Comparison of ENCODE assay signal across 1 cellular context in the genomic region with DNA sequence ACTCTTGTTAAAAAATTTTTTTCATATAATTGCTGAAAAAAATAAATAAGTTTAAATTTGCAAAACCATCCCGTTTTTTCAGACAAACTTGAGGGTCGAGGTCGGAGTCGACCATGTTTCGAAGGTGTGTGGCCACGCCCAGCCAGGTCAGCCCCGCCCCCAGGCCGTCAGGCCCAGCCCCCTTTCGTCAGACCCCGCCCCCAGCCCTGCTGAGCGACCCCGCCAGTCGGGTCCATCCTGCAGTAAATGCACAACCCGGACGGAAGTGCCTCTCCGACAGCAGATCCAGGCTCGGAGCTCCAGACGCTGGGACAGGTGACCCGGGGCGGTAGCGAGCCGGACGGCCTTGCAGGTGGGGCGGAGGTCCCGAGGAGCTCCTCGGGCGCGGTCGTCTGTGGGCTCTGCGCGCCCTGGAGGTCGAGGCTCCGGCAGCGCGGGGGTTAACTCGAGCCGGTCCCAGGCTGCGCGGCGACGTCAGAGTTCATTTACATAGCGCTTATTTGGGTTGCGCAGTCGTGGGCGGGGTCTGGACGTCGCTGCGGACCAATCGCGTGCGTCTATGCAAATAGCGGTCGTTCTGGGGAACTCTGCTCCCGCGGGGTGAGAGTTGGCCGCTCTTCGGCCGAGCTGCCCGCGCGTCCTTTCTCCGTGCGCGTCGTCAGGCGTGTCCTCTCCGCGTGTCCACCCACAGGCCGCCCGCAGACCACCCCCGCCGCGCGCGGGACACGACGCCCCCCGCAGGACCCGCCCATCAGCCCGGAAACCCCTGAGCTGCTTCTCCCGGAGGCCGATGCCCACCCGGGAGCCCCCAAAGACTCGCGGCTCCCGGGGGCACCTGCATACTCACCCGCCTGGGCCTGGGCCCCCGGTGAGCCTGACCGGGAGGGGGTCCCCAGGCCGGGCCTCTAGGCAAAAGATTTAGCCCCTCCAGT.
TF ChIP-seq lines count a peak whose summit lies in the region.

A gene with protein sequence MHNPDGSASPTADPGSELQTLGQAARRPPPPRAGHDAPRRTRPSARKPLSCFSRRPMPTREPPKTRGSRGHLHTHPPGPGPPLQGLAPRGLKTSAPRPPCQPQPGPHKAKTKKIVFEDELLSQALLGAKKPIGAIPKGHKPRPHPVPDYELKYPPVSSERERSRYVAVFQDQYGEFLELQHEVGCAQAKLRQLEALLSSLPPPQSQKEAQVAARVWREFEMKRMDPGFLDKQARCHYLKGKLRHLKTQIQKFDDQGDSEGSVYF (plus strand): TSS at position 225 of the 932 bp plus-strand sequence. CDS start 22 bp downstream, at position 247.

TF ChIP-seq in HepG2, 621 proteins besides CTCF, POLR2A, EP300 and RAD21 (continued from another document and continues in another):
- TF ChIP-seq, protein P1, sequence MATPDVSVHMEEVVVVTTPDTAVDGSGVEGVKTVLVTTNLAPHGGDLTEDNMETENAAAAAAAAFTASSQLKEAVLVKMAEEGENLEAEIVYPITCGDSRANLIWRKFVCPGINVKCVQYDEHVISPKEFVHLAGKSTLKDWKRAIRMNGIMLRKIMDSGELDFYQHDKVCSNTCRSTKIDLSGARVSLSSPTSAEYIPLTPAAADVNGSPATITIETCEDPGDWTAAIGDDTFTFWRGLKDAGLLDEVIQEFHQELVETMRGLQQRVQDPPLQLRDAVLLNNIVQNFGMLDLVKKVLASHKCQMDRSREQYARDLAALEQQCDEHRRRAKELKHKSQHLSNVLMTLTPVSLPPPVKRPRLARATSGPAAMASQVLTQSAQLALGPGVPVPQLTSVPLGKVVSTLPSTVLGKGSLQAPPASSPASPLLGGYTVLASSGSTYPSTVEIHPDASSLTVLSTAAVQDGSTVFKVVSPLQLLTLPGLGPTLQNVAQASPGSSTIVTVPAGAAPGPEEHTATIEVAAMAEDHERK (CRISPR knock-in tag; IDR thresholded peaks at IDR 0.05; ENCODE audit: low read depth): no peak
- TF ChIP-seq ZSCAN21 (CRISPR knock-in tag; IDR thresholded peaks at IDR 0.05; ENCODE audit: borderline replicate concordance): no peak; the same call in 1 of the 2 replicates
- peak; percentile 58; the same call in 1 of the 2 replicates for TF ChIP-seq NFKB2 (CRISPR knock-in tag; IDR thresholded peaks at IDR 0.05; ENCODE audit: borderline replicate concordance)
- TF ChIP-seq, protein P2, sequence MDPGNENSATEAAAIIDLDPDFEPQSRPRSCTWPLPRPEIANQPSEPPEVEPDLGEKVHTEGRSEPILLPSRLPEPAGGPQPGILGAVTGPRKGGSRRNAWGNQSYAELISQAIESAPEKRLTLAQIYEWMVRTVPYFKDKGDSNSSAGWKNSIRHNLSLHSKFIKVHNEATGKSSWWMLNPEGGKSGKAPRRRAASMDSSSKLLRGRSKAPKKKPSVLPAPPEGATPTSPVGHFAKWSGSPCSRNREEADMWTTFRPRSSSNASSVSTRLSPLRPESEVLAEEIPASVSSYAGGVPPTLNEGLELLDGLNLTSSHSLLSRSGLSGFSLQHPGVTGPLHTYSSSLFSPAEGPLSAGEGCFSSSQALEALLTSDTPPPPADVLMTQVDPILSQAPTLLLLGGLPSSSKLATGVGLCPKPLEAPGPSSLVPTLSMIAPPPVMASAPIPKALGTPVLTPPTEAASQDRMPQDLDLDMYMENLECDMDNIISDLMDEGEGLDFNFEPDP (CRISPR knock-in tag; conservative IDR thresholded peaks at IDR 0.05): no peak
- TF ChIP-seq KLF9 (CRISPR knock-in tag; IDR thresholded peaks at IDR 0.05; ENCODE audit: low read depth): no peak
- no peak for TF ChIP-seq ZFP36L2 (CRISPR knock-in tag; IDR thresholded peaks at IDR 0.05)
- peak; percentile 77; the same call in 1 of the 2 replicates for TF ChIP-seq KLF15 (CRISPR knock-in tag; IDR thresholded peaks at IDR 0.05; ENCODE audit: borderline replicate concordance)
- TF ChIP-seq, protein P3, sequence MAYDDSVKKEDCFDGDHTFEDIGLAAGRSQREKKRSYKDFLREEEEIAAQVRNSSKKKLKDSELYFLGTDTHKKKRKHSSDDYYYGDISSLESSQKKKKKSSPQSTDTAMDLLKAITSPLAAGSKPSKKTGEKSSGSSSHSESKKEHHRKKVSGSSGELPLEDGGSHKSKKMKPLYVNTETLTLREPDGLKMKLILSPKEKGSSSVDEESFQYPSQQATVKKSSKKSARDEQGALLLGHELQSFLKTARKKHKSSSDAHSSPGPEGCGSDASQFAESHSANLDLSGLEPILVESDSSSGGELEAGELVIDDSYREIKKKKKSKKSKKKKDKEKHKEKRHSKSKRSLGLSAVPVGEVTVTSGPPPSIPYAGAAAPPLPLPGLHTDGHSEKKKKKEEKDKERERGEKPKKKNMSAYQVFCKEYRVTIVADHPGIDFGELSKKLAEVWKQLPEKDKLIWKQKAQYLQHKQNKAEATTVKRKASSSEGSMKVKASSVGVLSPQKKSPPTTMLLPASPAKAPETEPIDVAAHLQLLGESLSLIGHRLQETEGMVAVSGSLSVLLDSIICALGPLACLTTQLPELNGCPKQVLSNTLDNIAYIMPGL (CRISPR knock-in tag; IDR thresholded peaks at IDR 0.05; ENCODE audit: borderline replicate concordance in 1 of 2, low read depth in 1 of 2): peak; percentile 57 to 62; a peak in 3 of 4 replicates
- TF ChIP-seq, protein P4, sequence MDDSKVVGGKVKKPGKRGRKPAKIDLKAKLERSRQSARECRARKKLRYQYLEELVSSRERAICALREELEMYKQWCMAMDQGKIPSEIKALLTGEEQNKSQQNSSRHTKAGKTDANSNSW (CRISPR knock-in tag; IDR thresholded peaks at IDR 0.05; ENCODE audit: borderline replicate concordance): 0 out of 2 replicates have a peak, but pooled peaks have one; percentile 16
- TF ChIP-seq KAT8 (CRISPR knock-in tag; IDR thresholded peaks at IDR 0.05): peak; percentile 45
- no peak for TF ChIP-seq TEAD3 (CRISPR knock-in tag; optimal IDR thresholded peaks at IDR 0.05; ENCODE audit: borderline replicate concordance)
- peak; percentile 64; the same call in 1 of the 2 replicates for TF ChIP-seq ZNF232 (CRISPR knock-in tag; IDR thresholded peaks at IDR 0.05; ENCODE audit: borderline replicate concordance)
- TF ChIP-seq, protein P5, sequence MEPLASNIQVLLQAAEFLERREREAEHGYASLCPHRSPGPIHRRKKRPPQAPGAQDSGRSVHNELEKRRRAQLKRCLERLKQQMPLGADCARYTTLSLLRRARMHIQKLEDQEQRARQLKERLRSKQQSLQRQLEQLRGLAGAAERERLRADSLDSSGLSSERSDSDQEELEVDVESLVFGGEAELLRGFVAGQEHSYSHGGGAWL (CRISPR knock-in tag; IDR thresholded peaks at IDR 0.05): peak; percentile 67
- TF ChIP-seq MYNN (CRISPR knock-in tag; IDR thresholded peaks at IDR 0.05; ENCODE audit: low read depth): 0 out of 2 replicates have a peak, but pooled peaks have one; percentile 15
- TF ChIP-seq ZNF841 (CRISPR knock-in tag; IDR thresholded peaks at IDR 0.05; ENCODE audit: borderline replicate concordance): peak; percentile 54; the same call in 1 of the 2 replicates
- no peak for TF ChIP-seq ZFP1 (CRISPR knock-in tag; IDR thresholded peaks at IDR 0.05)
- TF ChIP-seq TCF7L2 (IDR thresholded peaks at IDR 0.05; ENCODE audit: low read depth, low read length): no peak
- TF ChIP-seq RFXAP (CRISPR knock-in tag; IDR thresholded peaks at IDR 0.05; ENCODE audit: borderline replicate concordance): peak; percentile 69; the same call in 1 of the 2 replicates
- no peak for TF ChIP-seq JUNB (CRISPR knock-in tag; IDR thresholded peaks at IDR 0.05; ENCODE audit: borderline replicate concordance)
- peak; percentile 72 for TF ChIP-seq NFYB (CRISPR knock-in tag; IDR thresholded peaks at IDR 0.05)
- no peak for TF ChIP-seq ZNF644 (CRISPR knock-in tag; IDR thresholded peaks at IDR 0.05; ENCODE audit: low read depth)
- TF ChIP-seq HMG20A (CRISPR knock-in tag; IDR thresholded peaks at IDR 0.05; ENCODE audit: borderline replicate concordance): no peak
- no peak for TF ChIP-seq ZNF354B (CRISPR knock-in tag; IDR thresholded peaks at IDR 0.05)
- peak; percentile 39; the same call in 1 of the 2 replicates for TF ChIP-seq ELF4 (CRISPR knock-in tag; IDR thresholded peaks at IDR 0.05; ENCODE audit: borderline replicate concordance)
- TF ChIP-seq, protein P6, sequence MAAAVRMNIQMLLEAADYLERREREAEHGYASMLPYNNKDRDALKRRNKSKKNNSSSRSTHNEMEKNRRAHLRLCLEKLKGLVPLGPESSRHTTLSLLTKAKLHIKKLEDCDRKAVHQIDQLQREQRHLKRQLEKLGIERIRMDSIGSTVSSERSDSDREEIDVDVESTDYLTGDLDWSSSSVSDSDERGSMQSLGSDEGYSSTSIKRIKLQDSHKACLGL (CRISPR knock-in tag; IDR thresholded peaks at IDR 0.05): peak; percentile 84
- TF ChIP-seq JUND (CRISPR knock-in tag; IDR thresholded peaks at IDR 0.05): no peak
- TF ChIP-seq ZNF326 (CRISPR knock-in tag; IDR thresholded peaks at IDR 0.05; ENCODE audit: borderline replicate concordance): no peak
- no peak for TF ChIP-seq ZNF839 (CRISPR knock-in tag; IDR thresholded peaks at IDR 0.05; ENCODE audit: borderline replicate concordance)
- TF ChIP-seq GATA4 (IDR thresholded peaks at IDR 0.05; ENCODE audit: borderline replicate concordance, low read depth): peak; percentile 51; the same call in 1 of the 2 replicates
- TF ChIP-seq, protein P7, sequence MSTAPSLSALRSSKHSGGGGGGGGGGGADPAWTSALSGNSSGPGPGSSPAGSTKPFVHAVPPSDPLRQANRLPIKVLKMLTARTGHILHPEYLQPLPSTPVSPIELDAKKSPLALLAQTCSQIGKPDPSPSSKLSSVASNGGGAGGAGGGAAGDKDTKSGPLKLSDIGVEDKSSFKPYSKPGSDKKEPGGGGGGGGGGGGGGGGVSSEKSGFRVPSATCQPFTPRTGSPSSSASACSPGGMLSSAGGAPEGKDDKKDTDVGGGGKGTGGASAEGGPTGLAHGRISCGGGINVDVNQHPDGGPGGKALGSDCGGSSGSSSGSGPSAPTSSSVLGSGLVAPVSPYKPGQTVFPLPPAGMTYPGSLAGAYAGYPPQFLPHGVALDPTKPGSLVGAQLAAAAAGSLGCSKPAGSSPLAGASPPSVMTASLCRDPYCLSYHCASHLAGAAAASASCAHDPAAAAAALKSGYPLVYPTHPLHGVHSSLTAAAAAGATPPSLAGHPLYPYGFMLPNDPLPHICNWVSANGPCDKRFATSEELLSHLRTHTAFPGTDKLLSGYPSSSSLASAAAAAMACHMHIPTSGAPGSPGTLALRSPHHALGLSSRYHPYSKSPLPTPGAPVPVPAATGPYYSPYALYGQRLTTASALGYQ (CRISPR knock-in tag; IDR thresholded peaks at IDR 0.05): 0 out of 2 replicates have a peak, but pooled peaks have one; percentile 22
- TF ChIP-seq, protein P8, sequence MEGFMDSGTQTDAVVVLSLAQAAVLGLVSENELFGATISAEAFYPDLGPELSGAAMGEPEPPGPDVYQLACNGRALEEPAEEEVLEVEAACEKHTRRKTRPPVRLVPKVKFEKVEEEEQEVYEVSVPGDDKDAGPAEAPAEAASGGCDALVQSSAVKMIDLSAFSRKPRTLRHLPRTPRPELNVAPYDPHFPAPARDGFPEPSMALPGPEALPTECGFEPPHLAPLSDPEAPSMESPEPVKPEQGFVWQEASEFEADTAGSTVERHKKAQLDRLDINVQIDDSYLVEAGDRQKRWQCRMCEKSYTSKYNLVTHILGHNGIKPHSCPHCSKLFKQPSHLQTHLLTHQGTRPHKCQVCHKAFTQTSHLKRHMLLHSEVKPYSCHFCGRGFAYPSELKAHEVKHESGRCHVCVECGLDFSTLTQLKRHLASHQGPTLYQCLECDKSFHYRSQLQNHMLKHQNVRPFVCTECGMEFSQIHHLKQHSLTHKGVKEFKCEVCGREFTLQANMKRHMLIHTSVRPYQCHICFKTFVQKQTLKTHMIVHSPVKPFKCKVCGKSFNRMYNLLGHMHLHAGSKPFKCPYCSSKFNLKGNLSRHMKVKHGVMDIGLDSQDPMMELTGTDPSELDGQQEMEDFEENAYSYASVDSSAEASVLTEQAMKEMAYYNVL (CRISPR knock-in tag; IDR thresholded peaks at IDR 0.05; ENCODE audit: borderline replicate concordance): peak; percentile 71
- TF ChIP-seq, protein P9, sequence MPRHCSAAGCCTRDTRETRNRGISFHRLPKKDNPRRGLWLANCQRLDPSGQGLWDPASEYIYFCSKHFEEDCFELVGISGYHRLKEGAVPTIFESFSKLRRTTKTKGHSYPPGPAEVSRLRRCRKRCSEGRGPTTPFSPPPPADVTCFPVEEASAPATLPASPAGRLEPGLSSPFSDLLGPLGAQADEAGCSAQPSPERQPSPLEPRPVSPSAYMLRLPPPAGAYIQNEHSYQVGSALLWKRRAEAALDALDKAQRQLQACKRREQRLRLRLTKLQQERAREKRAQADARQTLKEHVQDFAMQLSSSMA (CRISPR knock-in tag; IDR thresholded peaks at IDR 0.05): no peak
- TF ChIP-seq, protein P10, sequence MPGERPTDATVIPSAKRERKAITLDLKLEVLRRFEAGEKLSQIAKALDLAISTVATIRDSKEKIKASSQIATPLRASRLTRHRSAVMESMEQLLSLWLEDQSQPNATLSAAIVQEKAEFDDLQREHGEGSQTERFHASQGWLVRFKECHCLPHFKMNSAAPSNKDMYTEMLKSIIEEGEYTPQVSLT (CRISPR knock-in tag; IDR thresholded peaks at IDR 0.05; ENCODE audit: borderline replicate concordance, low read depth): no peak
- TF ChIP-seq, protein P11, sequence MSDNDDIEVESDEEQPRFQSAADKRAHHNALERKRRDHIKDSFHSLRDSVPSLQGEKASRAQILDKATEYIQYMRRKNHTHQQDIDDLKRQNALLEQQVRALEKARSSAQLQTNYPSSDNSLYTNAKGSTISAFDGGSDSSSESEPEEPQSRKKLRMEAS (IDR thresholded peaks at IDR 0.05): peak; percentile 93
- TF ChIP-seq ZNF101 (CRISPR knock-in tag; IDR thresholded peaks at IDR 0.05; ENCODE audit: borderline replicate concordance, low read depth): no peak
- TF ChIP-seq, protein P12, sequence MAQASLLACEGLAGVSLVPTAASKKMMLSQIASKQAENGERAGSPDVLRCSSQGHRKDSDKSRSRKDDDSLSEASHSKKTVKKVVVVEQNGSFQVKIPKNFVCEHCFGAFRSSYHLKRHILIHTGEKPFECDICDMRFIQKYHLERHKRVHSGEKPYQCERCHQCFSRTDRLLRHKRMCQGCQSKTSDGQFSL (CRISPR knock-in tag; IDR thresholded peaks at IDR 0.05): no peak
- TF ChIP-seq, protein P13, sequence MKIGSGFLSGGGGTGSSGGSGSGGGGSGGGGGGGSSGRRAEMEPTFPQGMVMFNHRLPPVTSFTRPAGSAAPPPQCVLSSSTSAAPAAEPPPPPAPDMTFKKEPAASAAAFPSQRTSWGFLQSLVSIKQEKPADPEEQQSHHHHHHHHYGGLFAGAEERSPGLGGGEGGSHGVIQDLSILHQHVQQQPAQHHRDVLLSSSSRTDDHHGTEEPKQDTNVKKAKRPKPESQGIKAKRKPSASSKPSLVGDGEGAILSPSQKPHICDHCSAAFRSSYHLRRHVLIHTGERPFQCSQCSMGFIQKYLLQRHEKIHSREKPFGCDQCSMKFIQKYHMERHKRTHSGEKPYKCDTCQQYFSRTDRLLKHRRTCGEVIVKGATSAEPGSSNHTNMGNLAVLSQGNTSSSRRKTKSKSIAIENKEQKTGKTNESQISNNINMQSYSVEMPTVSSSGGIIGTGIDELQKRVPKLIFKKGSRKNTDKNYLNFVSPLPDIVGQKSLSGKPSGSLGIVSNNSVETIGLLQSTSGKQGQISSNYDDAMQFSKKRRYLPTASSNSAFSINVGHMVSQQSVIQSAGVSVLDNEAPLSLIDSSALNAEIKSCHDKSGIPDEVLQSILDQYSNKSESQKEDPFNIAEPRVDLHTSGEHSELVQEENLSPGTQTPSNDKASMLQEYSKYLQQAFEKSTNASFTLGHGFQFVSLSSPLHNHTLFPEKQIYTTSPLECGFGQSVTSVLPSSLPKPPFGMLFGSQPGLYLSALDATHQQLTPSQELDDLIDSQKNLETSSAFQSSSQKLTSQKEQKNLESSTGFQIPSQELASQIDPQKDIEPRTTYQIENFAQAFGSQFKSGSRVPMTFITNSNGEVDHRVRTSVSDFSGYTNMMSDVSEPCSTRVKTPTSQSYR (CRISPR knock-in tag; IDR thresholded peaks at IDR 0.05; ENCODE audit: borderline replicate concordance): peak; percentile 10; the same call in 1 of the 2 replicates
- no peak for TF ChIP-seq ONECUT2 (CRISPR knock-in tag; IDR thresholded peaks at IDR 0.05)
- no peak for TF ChIP-seq TCF7 (IDR thresholded peaks at IDR 0.05; ENCODE audit: low read depth)
- TF ChIP-seq ZNF44 (CRISPR knock-in tag; IDR thresholded peaks at IDR 0.05): peak; percentile 25; the same call in 1 of the 2 replicates
- no peak for TF ChIP-seq ZNF282 (IDR thresholded peaks at IDR 0.05; ENCODE audit: partially characterized antibody)
